Comparison of ENCODE assay signal across 11 cellular contexts in genomic region chrX:63932006-63932405, GRCh38.
"Had no signal": no experiment of that assay in that cellular context is flagged by ENCODE, and none has a peak within 500 bp of the region (broad histone marks: within the 10 kb centered on the region; RNA-seq: fewer than 3 reads in every experiment).

No MANE protein-coding gene starts in this region.

- H3K27ac ChIP-seq: dorsolateral prefrontal cortex, stomach, thoracic aorta had no signal

- ATAC-seq: activated T-cell treated with anti-CD3 and anti-CD28 coated beads, Interleukin-2, amount 50 U/mL, for 4 hours; esophagus mucosa had no signal

- H3K36me3 Mint-ChIP-seq: activated naive CD8-positive, alpha-beta T cell treated with anti-CD3 and anti-CD28 coated beads for 36 hours had no signal

- H3K27me3 Mint-ChIP-seq: activated naive CD8-positive, alpha-beta T cell treated with anti-CD3 and anti-CD28 coated beads for 36 hours had no signal

- H3K4me1 Mint-ChIP-seq: activated naive CD8-positive, alpha-beta T cell treated with anti-CD3 and anti-CD28 coated beads for 36 hours had no signal

- H3K4me3 Mint-ChIP-seq: activated naive CD8-positive, alpha-beta T cell treated with anti-CD3 and anti-CD28 coated beads for 36 hours; activated T-cell treated with anti-CD3 and anti-CD28 coated beads, Interleukin-2, amount 50 U/mL, for 4 hours had no signal

- H3K9me3 ChIP-seq: thoracic aorta had no signal

- H3K4me1 ChIP-seq: stomach had no signal

- DNase-seq: activated CD4-positive, alpha-beta T cell treated with anti-CD3 and anti-CD28 coated beads, Interleukin-2, amount 50 U/mL, for 48 hours; activated CD4-positive, CD25-positive, alpha-beta regulatory T cell treated with anti-CD3 and anti-CD28 coated beads, Interleukin-2, amount 50 U/mL, for 72 hours; activated gamma-delta T cell; activated naive CD8-positive, alpha-beta T cell treated with anti-CD3 and anti-CD28 coated beads for 36 hours; activated T-cell treated with anti-CD3 and anti-CD28 coated beads, Interleukin-2, amount 50 U/mL, for 4 hours; anterior cingulate cortex; dorsolateral prefrontal cortex; stimulated activated CD4-positive, alpha-beta T cell treated with anti-CD3 and anti-CD28 coated beads, Interleukin-4, amount 100 ng/mL, for 24 hours; stomach had no signal

- H3K36me3 ChIP-seq: stomach, thoracic aorta had no signal

- H3K27ac Mint-ChIP-seq: activated naive CD8-positive, alpha-beta T cell treated with anti-CD3 and anti-CD28 coated beads for 36 hours had no signal

- H3K4me3 ChIP-seq: dorsolateral prefrontal cortex, stomach, thoracic aorta had no signal
